In genomic region chr7:105224884-105225651, GRCh38 we compare ENCODE assay signal across 9 cellular contexts.
DNase-seq lines count a peak whose midpoint lies in the region; ATAC-seq and TF ChIP-seq lines count a peak whose summit lies in the region.
"Had no signal": no experiment of that assay in that cellular context is flagged by ENCODE, and none has a peak within 500 bp of the region (broad histone marks: within the 10 kb centered on the region; RNA-seq: fewer than 3 reads in every experiment).

No MANE protein-coding gene starts in this region.

- intact Hi-C loops in dendritic cell treated with granulocyte-macrophage colony-stimulating factor and Interleukin-4, amounts not matched to agents 40 ng/mL and 50 ng/mL, for 4 days (cut with micrococcal nuclease), result no loop called here

- H3K4me3 ChIP-seq in AG04449 (ENCODE audit: low read depth, low read length), result no peak overlapping the region

- CTCF ChIA-PET in AG04449 (lab: Yijun Ruan, JAX), result interaction anchor here (0.9 to 1.0 kb wide), 2 partner anchors 10 to 60 kb away, joined by 3 read pairs; no protein-coding TSS in a partner anchor

- DNase-seq in AG04449 (ENCODE audit: low read depth, low spot score), result peak; percentile 76
- peak; percentile 40 for DNase-seq in GM13976 (ENCODE audit: low spot score)
- DNase-seq in NCI-H446 (lab: John Stamatoyannopoulos, UW), result peak; percentile 68 to 81
- peak; percentile 61 for DNase-seq in pulmonary artery endothelial cell (ENCODE audit: low read depth, low spot score)
- no peak for DNase-seq in pons (ENCODE audit: low spot score)
- no peak for DNase-seq in putamen (ENCODE audit: low spot score)
- DNase-seq: left cardiac atrium had no signal

- peaks cover 16% of the 10 kb centered on the region for H3K4me1 Mint-ChIP-seq in dendritic cell treated with granulocyte-macrophage colony-stimulating factor and Interleukin-4, amounts not matched to agents 40 ng/mL and 50 ng/mL, for 4 days (ENCODE audit: low read depth)

- in situ Hi-C loops in GM13976 (cut with MboI; ENCODE audit: low sequenced_read_pairs, unreplicated experiment), result no loop called here

- ATAC-seq in HG02852 (IDR thresholded peaks at IDR 0.05; ENCODE audit: unreplicated experiment), result peak; percentile 85

- TF ChIP-seq CTCF in AG04449 (IDR thresholded peaks at IDR 0.05; ENCODE audit: insufficient read depth, low read length, missing control alignments) (no peak), GM13976 (IDR thresholded peaks at IDR 0.05; ENCODE audit: borderline replicate concordance, control extremely low read depth, extremely low read depth, insufficient read depth, missing control alignments) (no peak)

- no peaks in the 10 kb centered on the region for H3K9me3 Mint-ChIP-seq in dendritic cell treated with granulocyte-macrophage colony-stimulating factor and Interleukin-4, amounts not matched to agents 40 ng/mL and 50 ng/mL, for 4 days

- no peaks in the 10 kb centered on the region for H3K27me3 Mint-ChIP-seq in dendritic cell treated with granulocyte-macrophage colony-stimulating factor and Interleukin-4, amounts not matched to agents 40 ng/mL and 50 ng/mL, for 4 days

- POLR2A ChIA-PET in AG04449 (lab: Yijun Ruan, JAX), result no interaction called here

- H3K36me3 Mint-ChIP-seq in dendritic cell treated with granulocyte-macrophage colony-stimulating factor and Interleukin-4, amounts not matched to agents 40 ng/mL and 50 ng/mL, for 4 days (ENCODE audit: low read depth), result peaks cover 15% of the 10 kb centered on the region

- no peak overlapping the region for H3K4me3 Mint-ChIP-seq in dendritic cell treated with granulocyte-macrophage colony-stimulating factor and Interleukin-4, amounts not matched to agents 40 ng/mL and 50 ng/mL, for 4 days

- H3K27ac Mint-ChIP-seq in dendritic cell treated with granulocyte-macrophage colony-stimulating factor and Interleukin-4, amounts not matched to agents 40 ng/mL and 50 ng/mL, for 4 days, result peak overlapping the region; percentile 48

Comparison
In these comparisons a context has a peak if more than half of its experiments do, and no peak if none do; other contexts are left out.
1. DNase-seq: peak in AG04449 (single experiment), GM13976 (single experiment), NCI-H446 (2 of 2) and pulmonary artery endothelial cell (single experiment); none in pons (single experiment) and putamen (single experiment).